In genomic region chr14:21791749-21792148, GRCh38 we compare ENCODE assay signal across 14 cellular contexts.
DNase-seq lines count a peak whose midpoint lies in the region; ATAC-seq and TF ChIP-seq lines count a peak whose summit lies in the region.
"Had no signal": no experiment of that assay in that cellular context is flagged by ENCODE, and none has a peak within 500 bp of the region (broad histone marks: within the 10 kb centered on the region; RNA-seq: fewer than 3 reads in every experiment).

No MANE protein-coding gene starts in this region.

- CTCF ChIA-PET in activated CD8-positive, alpha-beta T cell treated with anti-CD3 and anti-CD28 coated beads for 36 hours (lab: Charles Lee) = interaction anchor here (1.0 to 2.3 kb wide), 3 partner anchors 11 to 33 kb away, joined by 3 to 6 read pairs (median 4); no protein-coding TSS in a partner anchor
- CTCF ChIA-PET in activated CD8-positive, alpha-beta T cell treated with anti-CD3 and anti-CD28 coated beads, Interleukin-2, amount 10 ng/mL, durations not matched to agents 7 days and 5 days (lab: Charles Lee) = interaction anchor here (1.7 kb wide), 1 partner anchor 24 kb away, joined by 6 read pairs; no protein-coding TSS in a partner anchor
- CTCF ChIA-PET in CD4-positive, alpha-beta T cell (lab: Charles Lee) = interaction anchor here (0.9 kb wide), 1 partner anchor 15 kb away, joined by 3 read pairs; no protein-coding TSS in a partner anchor

- POLR2A ChIA-PET in activated CD8-positive, alpha-beta T cell treated with anti-CD3 and anti-CD28 coated beads for 36 hours (lab: Charles Lee) = interaction anchor here (0.6 kb wide), 1 partner anchor 29 kb away, joined by 3 read pairs; no protein-coding TSS in a partner anchor
- POLR2A ChIA-PET in activated CD8-positive, alpha-beta T cell treated with anti-CD3 and anti-CD28 coated beads, Interleukin-2, amount 10 ng/mL, durations not matched to agents 7 days and 5 days (lab: Charles Lee) = no interaction called here
- POLR2A ChIA-PET in CD4-positive, alpha-beta T cell (lab: Charles Lee) = no interaction called here

- peaks cover 7% of the 10 kb centered on the region for H3K9me3 Mint-ChIP-seq in activated CD8-positive, alpha-beta T cell treated with anti-CD3 and anti-CD28 coated beads for 36 hours
- peaks cover 4% of the 10 kb centered on the region for H3K9me3 Mint-ChIP-seq in activated CD8-positive, alpha-beta T cell treated with anti-CD3 and anti-CD28 coated beads, Interleukin-2, amount 10 ng/mL, durations not matched to agents 7 days and 5 days (ENCODE audit: insufficient read depth)
- H3K9me3 Mint-ChIP-seq in CD4-positive, alpha-beta T cell = peaks cover 6% of the 10 kb centered on the region
- H3K9me3 Mint-ChIP-seq in activated naive CD8-positive, alpha-beta T cell treated with anti-CD3 and anti-CD28 coated beads, Interleukin-2, amount 50 U/mL, for 24 hours = peaks cover 7% of the 10 kb centered on the region

- peak; percentile 45 for ATAC-seq in activated CD8-positive, alpha-beta T cell treated with anti-CD3 and anti-CD28 coated beads for 36 hours
- no peak for ATAC-seq in activated CD8-positive, alpha-beta T cell treated with anti-CD3 and anti-CD28 coated beads, Interleukin-2, amount 10 ng/mL, durations not matched to agents 7 days and 5 days
- no peak for ATAC-seq in CD4-positive, alpha-beta T cell (ENCODE audit: poor library complexity)
- ATAC-seq in T-helper 17 cell (no peak), GM18909 (IDR thresholded peaks at IDR 0.05; ENCODE audit: poor library complexity, unreplicated experiment) (no peak)
- ATAC-seq in activated naive CD8-positive, alpha-beta T cell treated with anti-CD3 and anti-CD28 coated beads, Interleukin-2, amount 50 U/mL, for 24 hours = peak; percentile 86

- H3K27ac Mint-ChIP-seq in activated CD8-positive, alpha-beta T cell treated with anti-CD3 and anti-CD28 coated beads for 36 hours = no peak overlapping the region
- H3K27ac Mint-ChIP-seq in activated CD8-positive, alpha-beta T cell treated with anti-CD3 and anti-CD28 coated beads, Interleukin-2, amount 10 ng/mL, durations not matched to agents 7 days and 5 days = no peak overlapping the region
- H3K27ac Mint-ChIP-seq in CD4-positive, alpha-beta T cell = peak overlapping the region; percentile 3
- peak overlapping the region; percentile 21 for H3K27ac Mint-ChIP-seq in T-helper 17 cell
- H3K27ac Mint-ChIP-seq in activated naive CD8-positive, alpha-beta T cell treated with anti-CD3 and anti-CD28 coated beads, Interleukin-2, amount 50 U/mL, for 24 hours = no peak overlapping the region

- H3K27ac ChIP-seq in CD4-positive, alpha-beta T cell (ENCODE audit: low read depth, low read length) = no peak overlapping the region
- H3K27ac ChIP-seq: GM23248 had no signal

- no peaks in the 10 kb centered on the region for H3K9me3 ChIP-seq in CD4-positive, alpha-beta T cell (ENCODE audit: control insufficient read depth, low read length)
- no peaks in the 10 kb centered on the region for H3K9me3 ChIP-seq in T-helper 17 cell (ENCODE audit: control insufficient read depth, low read length, poor library complexity, severe bottlenecking)
- H3K9me3 ChIP-seq: BE2C, Caco-2 had no signal

- no peaks in the 10 kb centered on the region for H3K36me3 Mint-ChIP-seq in activated CD8-positive, alpha-beta T cell treated with anti-CD3 and anti-CD28 coated beads for 36 hours (ENCODE audit: low read depth)
- H3K36me3 Mint-ChIP-seq in activated CD8-positive, alpha-beta T cell treated with anti-CD3 and anti-CD28 coated beads, Interleukin-2, amount 10 ng/mL, durations not matched to agents 7 days and 5 days (ENCODE audit: low read depth) = no peaks in the 10 kb centered on the region
- no peaks in the 10 kb centered on the region for H3K36me3 Mint-ChIP-seq in CD4-positive, alpha-beta T cell (ENCODE audit: low read depth)
- H3K36me3 Mint-ChIP-seq in T-helper 17 cell (ENCODE audit: low read depth) = no peaks in the 10 kb centered on the region
- peaks cover 4% of the 10 kb centered on the region for H3K36me3 Mint-ChIP-seq in activated naive CD8-positive, alpha-beta T cell treated with anti-CD3 and anti-CD28 coated beads, Interleukin-2, amount 50 U/mL, for 24 hours (ENCODE audit: low read depth)

- DNase-seq in activated CD8-positive, alpha-beta T cell treated with anti-CD3 and anti-CD28 coated beads for 36 hours = peak; percentile 10
- DNase-seq in activated CD8-positive, alpha-beta T cell treated with anti-CD3 and anti-CD28 coated beads, Interleukin-2, amount 10 ng/mL, durations not matched to agents 7 days and 5 days = no peak
- no peak for DNase-seq in CD4-positive, alpha-beta T cell
- no peak for DNase-seq in T-helper 17 cell
- no peak for DNase-seq in activated naive CD8-positive, alpha-beta T cell treated with anti-CD3 and anti-CD28 coated beads, Interleukin-2, amount 50 U/mL, for 24 hours
- DNase-seq in activated CD4-positive, CD25-positive, alpha-beta regulatory T cell (lab: John Stamatoyannopoulos, UW) = no peak
- DNase-seq: ACHN; BE2C; C1 segment of cervical spinal cord; Caco-2; CD4-positive, CD25-positive, alpha-beta regulatory T cell; GM23248; HCEC 1CT had no signal

- H3K4me3 Mint-ChIP-seq in activated CD8-positive, alpha-beta T cell treated with anti-CD3 and anti-CD28 coated beads for 36 hours = no peak overlapping the region
- H3K4me3 Mint-ChIP-seq in activated CD8-positive, alpha-beta T cell treated with anti-CD3 and anti-CD28 coated beads, Interleukin-2, amount 10 ng/mL, durations not matched to agents 7 days and 5 days = no peak overlapping the region
- H3K4me3 Mint-ChIP-seq in CD4-positive, alpha-beta T cell = no peak overlapping the region
- H3K4me3 Mint-ChIP-seq in T-helper 17 cell = no peak overlapping the region
- no peak overlapping the region for H3K4me3 Mint-ChIP-seq in activated naive CD8-positive, alpha-beta T cell treated with anti-CD3 and anti-CD28 coated beads, Interleukin-2, amount 50 U/mL, for 24 hours

- intact Hi-C loops in activated CD8-positive, alpha-beta T cell treated with anti-CD3 and anti-CD28 coated beads for 36 hours (cut with micrococcal nuclease) = no loop called here
- intact Hi-C loops in CD4-positive, alpha-beta T cell (cut with DNase I, micrococcal nuclease) = no loop called here

- H3K27me3 Mint-ChIP-seq in activated CD8-positive, alpha-beta T cell treated with anti-CD3 and anti-CD28 coated beads for 36 hours = peaks cover 7% of the 10 kb centered on the region
- H3K27me3 Mint-ChIP-seq in activated CD8-positive, alpha-beta T cell treated with anti-CD3 and anti-CD28 coated beads, Interleukin-2, amount 10 ng/mL, durations not matched to agents 7 days and 5 days (ENCODE audit: low read depth) = peaks cover 9% of the 10 kb centered on the region
- peaks cover under 1% of the 10 kb centered on the region for H3K27me3 Mint-ChIP-seq in CD4-positive, alpha-beta T cell
- H3K27me3 Mint-ChIP-seq in T-helper 17 cell = peaks cover 27% of the 10 kb centered on the region
- peaks cover 2% of the 10 kb centered on the region for H3K27me3 Mint-ChIP-seq in activated naive CD8-positive, alpha-beta T cell treated with anti-CD3 and anti-CD28 coated beads, Interleukin-2, amount 50 U/mL, for 24 hours

- TF ChIP-seq CTCF in activated CD8-positive, alpha-beta T cell treated with anti-CD3 and anti-CD28 coated beads for 36 hours (IDR thresholded peaks at IDR 0.05) = no peak
- TF ChIP-seq CTCF in CD4-positive, alpha-beta T cell (IDR thresholded peaks at IDR 0.05) = no peak

- peaks cover 5% of the 10 kb centered on the region for H3K4me1 Mint-ChIP-seq in activated CD8-positive, alpha-beta T cell treated with anti-CD3 and anti-CD28 coated beads for 36 hours (ENCODE audit: low read depth)
- H3K4me1 Mint-ChIP-seq in activated CD8-positive, alpha-beta T cell treated with anti-CD3 and anti-CD28 coated beads, Interleukin-2, amount 10 ng/mL, durations not matched to agents 7 days and 5 days (ENCODE audit: low read depth) = peaks cover 7% of the 10 kb centered on the region
- peaks cover under 1% of the 10 kb centered on the region for H3K4me1 Mint-ChIP-seq in CD4-positive, alpha-beta T cell (ENCODE audit: low read depth)
- peaks cover 3% of the 10 kb centered on the region for H3K4me1 Mint-ChIP-seq in T-helper 17 cell
- H3K4me1 Mint-ChIP-seq in activated naive CD8-positive, alpha-beta T cell treated with anti-CD3 and anti-CD28 coated beads, Interleukin-2, amount 50 U/mL, for 24 hours = no peaks in the 10 kb centered on the region
- H3K4me1 Mint-ChIP-seq: CD4-positive, CD25-positive, alpha-beta regulatory T cell had no signal

- no peaks in the 10 kb centered on the region for H3K27me3 ChIP-seq in CD4-positive, alpha-beta T cell (ENCODE audit: control insufficient read depth, insufficient read depth, low read length)
- H3K27me3 ChIP-seq: BE2C had no signal

Comparison
In these comparisons a context has a peak if more than half of its experiments do, and no peak if none do; other contexts are left out.
1. ATAC-seq: peak in activated CD8-positive, alpha-beta T cell treated with anti-CD3 and anti-CD28 coated beads for 36 hours (single experiment) and activated naive CD8-positive, alpha-beta T cell treated with anti-CD3 and anti-CD28 coated beads, Interleukin-2, amount 50 U/mL, for 24 hours (single experiment); none in activated CD8-positive, alpha-beta T cell treated with anti-CD3 and anti-CD28 coated beads, Interleukin-2, amount 10 ng/mL, durations not matched to agents 7 days and 5 days (single experiment), CD4-positive, alpha-beta T cell (single experiment), T-helper 17 cell (single experiment) and GM18909 (single experiment).
2. H3K27ac Mint-ChIP-seq: peak in CD4-positive, alpha-beta T cell (single experiment) and T-helper 17 cell (single experiment); none in activated CD8-positive, alpha-beta T cell treated with anti-CD3 and anti-CD28 coated beads for 36 hours (single experiment), activated CD8-positive, alpha-beta T cell treated with anti-CD3 and anti-CD28 coated beads, Interleukin-2, amount 10 ng/mL, durations not matched to agents 7 days and 5 days (single experiment) and activated naive CD8-positive, alpha-beta T cell treated with anti-CD3 and anti-CD28 coated beads, Interleukin-2, amount 50 U/mL, for 24 hours (single experiment).